1 cellular context compared by ENCODE assay signal in the genomic region with DNA sequence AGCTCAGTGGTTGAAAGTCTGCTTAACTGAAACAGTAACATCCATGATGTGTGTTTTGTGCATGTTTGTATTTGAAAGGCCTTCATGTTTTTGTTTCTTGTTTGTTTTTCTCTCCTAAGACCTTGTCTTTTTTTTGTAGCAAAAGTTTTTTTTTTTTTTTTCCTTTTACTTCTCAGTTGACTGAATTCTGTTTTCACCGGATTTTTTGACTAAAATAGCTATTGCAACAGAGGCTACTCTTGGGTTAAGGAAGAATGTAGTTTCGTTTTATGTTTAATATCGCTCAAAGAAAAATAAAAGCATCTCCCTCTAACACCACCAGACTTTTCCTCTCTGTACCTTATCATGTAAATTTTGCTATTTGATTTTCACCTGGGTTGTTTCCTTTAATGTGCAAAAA.
TF ChIP-seq lines count a peak whose summit lies in the region.

No MANE protein-coding gene starts in this region.

TF ChIP-seq in WTC11, 78 proteins besides CTCF, POLR2A, EP300 and RAD21 (continued from another document):
- TF ChIP-seq, protein P1, sequence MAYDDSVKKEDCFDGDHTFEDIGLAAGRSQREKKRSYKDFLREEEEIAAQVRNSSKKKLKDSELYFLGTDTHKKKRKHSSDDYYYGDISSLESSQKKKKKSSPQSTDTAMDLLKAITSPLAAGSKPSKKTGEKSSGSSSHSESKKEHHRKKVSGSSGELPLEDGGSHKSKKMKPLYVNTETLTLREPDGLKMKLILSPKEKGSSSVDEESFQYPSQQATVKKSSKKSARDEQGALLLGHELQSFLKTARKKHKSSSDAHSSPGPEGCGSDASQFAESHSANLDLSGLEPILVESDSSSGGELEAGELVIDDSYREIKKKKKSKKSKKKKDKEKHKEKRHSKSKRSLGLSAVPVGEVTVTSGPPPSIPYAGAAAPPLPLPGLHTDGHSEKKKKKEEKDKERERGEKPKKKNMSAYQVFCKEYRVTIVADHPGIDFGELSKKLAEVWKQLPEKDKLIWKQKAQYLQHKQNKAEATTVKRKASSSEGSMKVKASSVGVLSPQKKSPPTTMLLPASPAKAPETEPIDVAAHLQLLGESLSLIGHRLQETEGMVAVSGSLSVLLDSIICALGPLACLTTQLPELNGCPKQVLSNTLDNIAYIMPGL (CRISPR knock-in tag; IDR thresholded peaks at IDR 0.05) = no peak
- TF ChIP-seq, protein P2, sequence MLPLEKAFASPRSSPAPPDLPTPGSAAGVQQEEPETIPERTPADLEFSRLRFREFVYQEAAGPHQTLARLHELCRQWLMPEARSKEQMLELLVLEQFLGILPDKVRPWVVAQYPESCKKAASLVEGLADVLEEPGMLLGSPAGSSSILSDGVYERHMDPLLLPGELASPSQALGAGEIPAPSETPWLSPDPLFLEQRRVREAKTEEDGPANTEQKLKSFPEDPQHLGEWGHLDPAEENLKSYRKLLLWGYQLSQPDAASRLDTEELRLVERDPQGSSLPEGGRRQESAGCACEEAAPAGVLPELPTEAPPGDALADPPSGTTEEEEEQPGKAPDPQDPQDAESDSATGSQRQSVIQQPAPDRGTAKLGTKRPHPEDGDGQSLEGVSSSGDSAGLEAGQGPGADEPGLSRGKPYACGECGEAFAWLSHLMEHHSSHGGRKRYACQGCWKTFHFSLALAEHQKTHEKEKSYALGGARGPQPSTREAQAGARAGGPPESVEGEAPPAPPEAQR (CRISPR knock-in tag; IDR thresholded peaks at IDR 0.05) = no peak
- no peak for TF ChIP-seq SOX15 (CRISPR knock-in tag; IDR thresholded peaks at IDR 0.05)
- TF ChIP-seq CBFB (CRISPR knock-in tag; IDR thresholded peaks at IDR 0.05; ENCODE audit: low read depth) = no peak
- no peak for TF ChIP-seq EMX1 (CRISPR knock-in tag; IDR thresholded peaks at IDR 0.05)
- TF ChIP-seq, protein P3, sequence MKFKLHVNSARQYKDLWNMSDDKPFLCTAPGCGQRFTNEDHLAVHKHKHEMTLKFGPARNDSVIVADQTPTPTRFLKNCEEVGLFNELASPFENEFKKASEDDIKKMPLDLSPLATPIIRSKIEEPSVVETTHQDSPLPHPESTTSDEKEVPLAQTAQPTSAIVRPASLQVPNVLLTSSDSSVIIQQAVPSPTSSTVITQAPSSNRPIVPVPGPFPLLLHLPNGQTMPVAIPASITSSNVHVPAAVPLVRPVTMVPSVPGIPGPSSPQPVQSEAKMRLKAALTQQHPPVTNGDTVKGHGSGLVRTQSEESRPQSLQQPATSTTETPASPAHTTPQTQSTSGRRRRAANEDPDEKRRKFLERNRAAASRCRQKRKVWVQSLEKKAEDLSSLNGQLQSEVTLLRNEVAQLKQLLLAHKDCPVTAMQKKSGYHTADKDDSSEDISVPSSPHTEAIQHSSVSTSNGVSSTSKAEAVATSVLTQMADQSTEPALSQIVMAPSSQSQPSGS (CRISPR knock-in tag; IDR thresholded peaks at IDR 0.05; ENCODE audit: borderline replicate concordance, low read depth) = no peak
- TF ChIP-seq ZNF423 (CRISPR knock-in tag; IDR thresholded peaks at IDR 0.05) = no peak
- TF ChIP-seq ZNF263 (CRISPR knock-in tag; IDR thresholded peaks at IDR 0.05; ENCODE audit: low read depth) = no peak
- TF ChIP-seq, protein P4, sequence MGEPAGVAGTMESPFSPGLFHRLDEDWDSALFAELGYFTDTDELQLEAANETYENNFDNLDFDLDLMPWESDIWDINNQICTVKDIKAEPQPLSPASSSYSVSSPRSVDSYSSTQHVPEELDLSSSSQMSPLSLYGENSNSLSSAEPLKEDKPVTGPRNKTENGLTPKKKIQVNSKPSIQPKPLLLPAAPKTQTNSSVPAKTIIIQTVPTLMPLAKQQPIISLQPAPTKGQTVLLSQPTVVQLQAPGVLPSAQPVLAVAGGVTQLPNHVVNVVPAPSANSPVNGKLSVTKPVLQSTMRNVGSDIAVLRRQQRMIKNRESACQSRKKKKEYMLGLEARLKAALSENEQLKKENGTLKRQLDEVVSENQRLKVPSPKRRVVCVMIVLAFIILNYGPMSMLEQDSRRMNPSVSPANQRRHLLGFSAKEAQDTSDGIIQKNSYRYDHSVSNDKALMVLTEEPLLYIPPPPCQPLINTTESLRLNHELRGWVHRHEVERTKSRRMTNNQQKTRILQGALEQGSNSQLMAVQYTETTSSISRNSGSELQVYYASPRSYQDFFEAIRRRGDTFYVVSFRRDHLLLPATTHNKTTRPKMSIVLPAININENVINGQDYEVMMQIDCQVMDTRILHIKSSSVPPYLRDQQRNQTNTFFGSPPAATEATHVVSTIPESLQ (CRISPR knock-in tag; IDR thresholded peaks at IDR 0.05) = no peak
- no peak for TF ChIP-seq TEAD1 (CRISPR knock-in tag; IDR thresholded peaks at IDR 0.05)
